In genomic region chr6:105460860-105461259, GRCh38 we compare ENCODE assay signal across 25 cellular contexts.
"Had no signal": no experiment of that assay in that cellular context is flagged by ENCODE, and none has a peak within 500 bp of the region (broad histone marks: within the 10 kb centered on the region; RNA-seq: fewer than 3 reads in every experiment).

No MANE protein-coding gene starts in this region.

- H3K4me3 Mint-ChIP-seq: naive thymus-derived CD4-positive, alpha-beta T cell; stimulated activated naive B cell treated with anti-CD40 and anti-IgM and Interleukin-4, amounts not matched to agents 10 μg/mL and 1 μg/mL and 100 μg/mL, for 72 hours; stimulated activated naive CD8-positive, alpha-beta T cell treated with anti-CD3 and anti-CD28 coated beads, Interleukin-15, Interleukin-2, amounts not matched to agents 100 ng/mL and 50 ng/mL, for 24 hours had no signal

- H3K27ac Mint-ChIP-seq: naive thymus-derived CD4-positive, alpha-beta T cell; stimulated activated naive B cell treated with anti-CD40 and anti-IgM and Interleukin-4, amounts not matched to agents 10 μg/mL and 1 μg/mL and 100 μg/mL, for 72 hours; stimulated activated naive CD8-positive, alpha-beta T cell treated with anti-CD3 and anti-CD28 coated beads, Interleukin-15, Interleukin-2, amounts not matched to agents 100 ng/mL and 50 ng/mL, for 24 hours had no signal

- H3K36me3 Mint-ChIP-seq: naive thymus-derived CD4-positive, alpha-beta T cell had no signal

- H3K27ac ChIP-seq: gastrocnemius medialis, left lung, ovary, psoas muscle, thoracic aorta, tibial nerve, upper lobe of left lung, uterus had no signal

- DNase-seq: cortex of kidney; foreskin fibroblast; gastrocnemius medialis; head of caudate nucleus; left cardiac atrium; left lung; mesendoderm; midbrain; naive thymus-derived CD4-positive, alpha-beta T cell; occipital lobe; ovary; posterior cingulate gyrus; psoas muscle; stimulated activated CD4-positive, alpha-beta T cell treated with anti-CD3 and anti-CD28 coated beads, Interleukin-4, amount 100 ng/mL, for 4 hours; stimulated activated naive B cell treated with anti-CD40 and anti-IgM and Interleukin-4, amounts not matched to agents 10 μg/mL and 1 μg/mL and 100 μg/mL, for 72 hours; upper lobe of left lung; uterus had no signal

- H3K27me3 ChIP-seq: gastrocnemius medialis, left lung, ovary, spleen, tibial nerve, upper lobe of left lung, uterus had no signal

- H3K36me3 ChIP-seq: gastrocnemius medialis, left lung, ovary, spleen, thoracic aorta, tibial nerve, upper lobe of left lung, uterus had no signal

- H3K4me3 ChIP-seq: gastrocnemius medialis, left lung, ovary, psoas muscle, skin epidermis, spleen, thoracic aorta, tibial nerve, upper lobe of left lung, uterus had no signal

- H3K9me3 ChIP-seq: ovary, uterus had no signal

- H3K4me1 ChIP-seq: gastrocnemius medialis, left lung, psoas muscle, spleen, upper lobe of left lung, uterus had no signal

- H3K27me3 Mint-ChIP-seq: stimulated activated naive CD8-positive, alpha-beta T cell treated with anti-CD3 and anti-CD28 coated beads, Interleukin-15, Interleukin-2, amounts not matched to agents 100 ng/mL and 50 ng/mL, for 24 hours had no signal

- FAIRE-seq: islet of Langerhans had no signal

- ATAC-seq: esophagus mucosa; gastrocnemius medialis; left cardiac atrium; left lung; naive thymus-derived CD4-positive, alpha-beta T cell; psoas muscle; right cardiac atrium; stimulated activated naive B cell treated with anti-CD40 and anti-IgM and Interleukin-4, amounts not matched to agents 10 μg/mL and 1 μg/mL and 100 μg/mL, for 72 hours had no signal
